Comparison of ENCODE assay signal across 1 cellular context in the genomic region with DNA sequence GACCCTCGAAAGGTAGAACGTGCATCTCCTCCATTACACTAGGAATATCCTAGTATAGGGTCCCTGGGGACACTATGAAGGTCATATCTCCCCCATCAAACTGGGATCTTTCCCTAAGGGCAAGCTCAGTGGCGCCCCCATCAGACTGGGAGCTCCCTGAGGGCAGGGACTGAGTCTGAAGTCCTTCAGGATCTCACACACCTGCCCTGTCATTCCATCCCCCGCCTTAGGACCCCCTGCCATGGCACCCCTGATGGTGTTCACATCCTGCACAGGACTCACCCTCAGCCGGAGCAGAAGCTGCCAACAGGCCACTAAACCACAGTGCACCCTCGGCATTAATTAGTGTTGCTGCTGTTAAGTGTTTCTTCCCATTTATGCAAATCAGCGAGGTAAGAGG.
TF ChIP-seq lines count a peak whose summit lies in the region.

No MANE protein-coding gene starts in this region.

TF ChIP-seq in GM23338, 12 proteins besides CTCF, POLR2A, EP300 and RAD21 (continued from another document):
- TF ChIP-seq, protein P1, sequence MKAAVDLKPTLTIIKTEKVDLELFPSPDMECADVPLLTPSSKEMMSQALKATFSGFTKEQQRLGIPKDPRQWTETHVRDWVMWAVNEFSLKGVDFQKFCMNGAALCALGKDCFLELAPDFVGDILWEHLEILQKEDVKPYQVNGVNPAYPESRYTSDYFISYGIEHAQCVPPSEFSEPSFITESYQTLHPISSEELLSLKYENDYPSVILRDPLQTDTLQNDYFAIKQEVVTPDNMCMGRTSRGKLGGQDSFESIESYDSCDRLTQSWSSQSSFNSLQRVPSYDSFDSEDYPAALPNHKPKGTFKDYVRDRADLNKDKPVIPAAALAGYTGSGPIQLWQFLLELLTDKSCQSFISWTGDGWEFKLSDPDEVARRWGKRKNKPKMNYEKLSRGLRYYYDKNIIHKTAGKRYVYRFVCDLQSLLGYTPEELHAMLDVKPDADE (IDR thresholded peaks at IDR 0.05) = no peak
- no peak for TF ChIP-seq JUNB (IDR thresholded peaks at IDR 0.05; ENCODE audit: unreplicated experiment)
